Comparison of ENCODE assay signal across 22 cellular contexts in genomic region chr6:62429781-62430180, GRCh38.
"Had no signal": no experiment of that assay in that cellular context is flagged by ENCODE, and none has a peak within 500 bp of the region (broad histone marks: within the 10 kb centered on the region; RNA-seq: fewer than 3 reads in every experiment).

No MANE protein-coding gene starts in this region.

- H3K27ac ChIP-seq: SJSA1, SK-N-MC had no signal

- DNase-seq: KBM-7, MG63, NCI-H1092, NCI-H1105 treated with DMSO at 0.1 percent for 48 hours, NCI-H1417 treated with DMSO at 0.1 percent for 48 hours, NCI-H146, NCI-H1694 treated with DMSO at 0.1 percent for 48 hours, NCI-H1930, NCI-H2081, NCI-H2171, NCI-H226, NCI-H446, NCI-H510A, NCI-H524 treated with DMSO at 0.1 percent for 48 hours, NCI-H69, Right ventricle myocardium superior, RPMI8226, SIG-M5, SW 1271, T-helper 1 cell had no signal

- H3K36me3 ChIP-seq: MG63, SJSA1 had no signal

- H3K4me1 ChIP-seq: SJSA1 had no signal

- H3K9me3 ChIP-seq: MG63 had no signal

- H3K27me3 ChIP-seq: MG63, SJSA1 had no signal

- H3K4me3 ChIP-seq: MG63, SJSA1, SK-N-MC had no signal
